Comparison of ENCODE assay signal across 1 cellular context in genomic region chr1:91754348-91754747, GRCh38.
TF ChIP-seq lines count a peak whose summit lies in the region.

No MANE protein-coding gene starts in this region.

TF ChIP-seq in GM12878, 131 proteins besides CTCF, POLR2A, EP300 and RAD21 (continued from another document and continues in another):
- TF ChIP-seq CUX1 (IDR thresholded peaks at IDR 0.05; ENCODE audit: insufficient replicate concordance, low read depth, low read length) (no peak), RFX5 (IDR thresholded peaks at IDR 0.05; ENCODE audit: low read depth, low read length) (no peak), NKRF (conservative IDR thresholded peaks at IDR 0.05) (no peak), ATF3 (IDR thresholded peaks at IDR 0.05; ENCODE audit: borderline replicate concordance, extremely low read depth, low read depth, low read length) (no peak), KLF5 (IDR thresholded peaks at IDR 0.05; ENCODE audit: partially characterized antibody) (no peak), FOXK2 (IDR thresholded peaks at IDR 0.05) (no peak), TAF1 (IDR thresholded peaks at IDR 0.05; ENCODE audit: borderline replicate concordance, low read depth, low read length) (no peak), IRF3 (IDR thresholded peaks at IDR 0.05) (no peak), ZNF217 (IDR thresholded peaks at IDR 0.05) (no peak), IKZF2 (IDR thresholded peaks at IDR 0.05) (peak; percentile 22 to 32; a peak in 3 of 4 replicates), E2F8 (IDR thresholded peaks at IDR 0.05; ENCODE audit: low read depth, partially characterized antibody) (no peak), BCLAF1 (IDR thresholded peaks at IDR 0.05) (no peak), ZNF274 (IDR thresholded peaks at IDR 0.05; ENCODE audit: insufficient read depth, insufficient read length) (no peak), KDM1A (IDR thresholded peaks at IDR 0.05; ENCODE audit: borderline replicate concordance) (no peak), RUNX3 (IDR thresholded peaks at IDR 0.05; ENCODE audit: low read length) (peak; percentile 71; the same call in 1 of the 2 replicates), BACH1 (IDR thresholded peaks at IDR 0.05; ENCODE audit: borderline replicate concordance) (no peak), MYC (IDR thresholded peaks at IDR 0.05; ENCODE audit: insufficient read depth, insufficient read length, insufficient replicate concordance, low read length, severe bottlenecking) (no peak), E2F4 (IDR thresholded peaks at IDR 0.05; ENCODE audit: low read depth, low read length) (no peak), SIX5 (IDR thresholded peaks at IDR 0.05; ENCODE audit: low read depth, low read length, severe bottlenecking) (no peak), ESRRA (IDR thresholded peaks at IDR 0.05; ENCODE audit: low read length) (no peak), SKIL (IDR thresholded peaks at IDR 0.05; ENCODE audit: low read depth, poor library complexity, severe bottlenecking) (no peak), SMAD5 (IDR thresholded peaks at IDR 0.05; ENCODE audit: low read depth) (no peak), CBX5 (IDR thresholded peaks at IDR 0.05; ENCODE audit: low read depth) (no peak), ZBED1 (IDR thresholded peaks at IDR 0.05; ENCODE audit: borderline replicate concordance) (no peak), SREBF2 (IDR thresholded peaks at IDR 0.05; ENCODE audit: low read length) (no peak), DPF2 (IDR thresholded peaks at IDR 0.05) (no peak), CBX3 (IDR thresholded peaks at IDR 0.05; ENCODE audit: borderline replicate concordance, low read depth) (no peak), SMC3 (IDR thresholded peaks at IDR 0.05; ENCODE audit: borderline replicate concordance, low read length) (no peak), ZBTB11 (CRISPR knock-in tag; IDR thresholded peaks at IDR 0.05) (no peak), NR2C2 (IDR thresholded peaks at IDR 0.05; ENCODE audit: borderline replicate concordance, control insufficient read depth, insufficient read length, low read depth) (no peak), CBFB (IDR thresholded peaks at IDR 0.05; ENCODE audit: low read depth) (no peak), USF1 (IDR thresholded peaks at IDR 0.05; ENCODE audit: borderline replicate concordance, extremely low read length, insufficient read depth, low read depth, low read length) (no peak), MAX (IDR thresholded peaks at IDR 0.05; ENCODE audit: low read depth, low read length) (no peak), EGR1 (IDR thresholded peaks at IDR 0.05; ENCODE audit: borderline replicate concordance in 1 of 2, low read depth in 2 of 2, low read length in 2 of 2) (0 out of 3 replicates have a peak, but pooled peaks of 1 of the 2 experiments have one; percentile 49), FOXM1 (IDR thresholded peaks at IDR 0.05; ENCODE audit: low read depth, low read length) (0 out of 2 replicates have a peak, but pooled peaks have one; percentile 45)
